ENCODE assay signal across 7 cellular contexts in the genomic region with DNA sequence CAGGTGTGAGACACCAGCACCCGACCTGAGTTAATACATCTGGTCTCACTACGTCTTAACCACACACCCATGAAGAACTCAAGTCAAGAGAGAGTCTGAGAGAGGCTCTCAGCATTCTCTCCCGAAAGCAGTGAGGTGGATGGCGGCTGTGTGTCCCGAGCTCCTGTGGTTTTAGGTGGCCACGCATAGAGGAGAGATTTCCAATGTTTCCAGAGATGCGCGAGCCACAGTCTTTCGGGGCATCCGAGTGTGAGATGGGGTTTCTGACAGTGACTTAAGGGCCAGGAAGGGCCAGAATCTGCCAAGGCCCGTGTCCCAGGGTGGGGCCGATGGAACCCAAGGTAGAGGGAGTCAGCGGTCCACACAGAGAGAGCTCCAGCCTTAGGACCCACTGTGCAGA.
A peak's percentile ranks its signal among the peaks of the same experiment; 100 is the strongest.
DNase-seq lines count a peak whose midpoint lies in the region; ATAC-seq, FAIRE-seq and TF ChIP-seq lines count a peak whose summit lies in the region.
"Not testable (repeated sequence)": the region's sequence is repeated elsewhere in the genome, so short reads cannot be mapped to it uniquely, and the experiment has no call there.

No MANE protein-coding gene starts in this region.

- not testable (repeated sequence) for TF ChIP-seq POLR2A in GM12891 (IDR thresholded peaks at IDR 0.05; ENCODE audit: low read depth, low read length); K562 (conservative IDR thresholded peaks at IDR 0.05); endothelial cell of umbilical vein (IDR thresholded peaks at IDR 0.05; ENCODE audit: low read depth, low read length)

- POLR2A ChIA-PET in WTC11 (lab: Charles Lee); K562 (lab: Yijun Ruan, JAX); endothelial cell of umbilical vein (lab: Charles Lee): not testable (repeated sequence)

- WGBS in K562 (ENCODE audit: insufficient coverage, low coverage, missing lambda C conversion rate): 17% methylated on average over 13 of the region's 13 CpGs

- DNase-seq in GM12891 (ENCODE audit: insufficient read length, low spot score); WTC11 (ENCODE audit: low spot score); K562 (ENCODE audit: extremely low read depth in 1 of 4, low spot score in 3 of 4); endothelial cell of umbilical vein (ENCODE audit: low read depth, low spot score); keratinocyte (ENCODE audit: low read depth, low spot score); neural crest cell (ENCODE audit: low read depth, low spot score); stimulated activated naive B cell treated with anti-CD40 and anti-IgM and Interleukin-4, amounts not matched to agents 10 μg/mL and 1 μg/mL and 100 μg/mL, for 72 hours: not testable (repeated sequence)

- not testable (repeated sequence) for H3K9me3 Mint-ChIP-seq in WTC11; neural crest cell; stimulated activated naive B cell treated with anti-CD40 and anti-IgM and Interleukin-4, amounts not matched to agents 10 μg/mL and 1 μg/mL and 100 μg/mL, for 72 hours

- H3K27me3 ChIP-seq in K562 (ENCODE audit: control insufficient read depth in 2 of 2, insufficient read depth in 2 of 2, low read length in 2 of 2); endothelial cell of umbilical vein (ENCODE audit: control insufficient read depth in 2 of 2, insufficient read depth in 2 of 2, low read length in 2 of 2): not testable (repeated sequence)
- peaks cover 29% of the 10 kb centered on the region for H3K27me3 ChIP-seq in keratinocyte (ENCODE audit: control insufficient read depth, extremely low read depth, insufficient read depth, low read length)

- H3K4me1 Mint-ChIP-seq in WTC11; neural crest cell; stimulated activated naive B cell treated with anti-CD40 and anti-IgM and Interleukin-4, amounts not matched to agents 10 μg/mL and 1 μg/mL and 100 μg/mL, for 72 hours: not testable (repeated sequence)

- FAIRE-seq in GM12891 (lab: Jason Lieb, UNC) (peak; percentile 54), K562 (lab: Jason Lieb, UNC) (peak; percentile 77), endothelial cell of umbilical vein (lab: Jason Lieb, UNC) (peak; percentile 90), keratinocyte (lab: Jason Lieb, UNC) (peak; percentile 55)

- TF ChIP-seq EP300 in K562 (IDR thresholded peaks at IDR 0.05; ENCODE audit: low read length): not testable (repeated sequence)

- H3K79me2 ChIP-seq in K562 (ENCODE audit: control insufficient read depth, insufficient read depth, low read length); endothelial cell of umbilical vein (ENCODE audit: control insufficient read depth, insufficient read depth, low read length); keratinocyte (ENCODE audit: control insufficient read depth, insufficient read depth, low read length): not testable (repeated sequence)

- H3K27ac ChIP-seq in K562 (ENCODE audit: extremely low read depth, low read depth, low read length); endothelial cell of umbilical vein (ENCODE audit: insufficient read depth, low read depth, low read length); keratinocyte (ENCODE audit: control insufficient read depth, insufficient read depth, low read length): not testable (repeated sequence)

- not testable (repeated sequence) for H3K4me3 ChIP-seq in K562; endothelial cell of umbilical vein (replicated peaks in 1 of 3; ENCODE audit: insufficient read depth in 1 of 3, low read depth in 1 of 3, low read length in 3 of 3); keratinocyte (ENCODE audit: control insufficient read depth in 2 of 3, extremely low read depth in 1 of 3, insufficient read depth in 2 of 3, low read depth in 1 of 3, low read length in 3 of 3)

- peak overlapping the region; percentile 37; the same call in 1 of the 2 replicates for H3K4me3 Mint-ChIP-seq in WTC11
- H3K4me3 Mint-ChIP-seq in neural crest cell; stimulated activated naive B cell treated with anti-CD40 and anti-IgM and Interleukin-4, amounts not matched to agents 10 μg/mL and 1 μg/mL and 100 μg/mL, for 72 hours: not testable (repeated sequence)

- intact Hi-C loops in K562 (cut with micrococcal nuclease); endothelial cell of umbilical vein (cut with micrococcal nuclease): not testable (repeated sequence)

- H3K4me2 ChIP-seq in K562 (ENCODE audit: insufficient read depth, low read length); endothelial cell of umbilical vein (ENCODE audit: insufficient read depth, low read length); keratinocyte (ENCODE audit: control insufficient read depth, extremely low read depth, insufficient read depth, low read depth, low read length): not testable (repeated sequence)

- H3K4me1 ChIP-seq in K562 (replicated peaks in 1 of 2; ENCODE audit: control insufficient read depth in 2 of 2, insufficient read depth in 2 of 2, low read length in 2 of 2); endothelial cell of umbilical vein (ENCODE audit: control insufficient read depth, extremely low read depth, insufficient read depth, low read length); keratinocyte (ENCODE audit: control insufficient read depth, extremely low read depth, insufficient read depth, low read length): not testable (repeated sequence)

- not testable (repeated sequence) for TF ChIP-seq RAD21 in K562 (CRISPR knock-in tag; conservative IDR thresholded peaks at IDR 0.05 in 1 of 2, IDR thresholded peaks at IDR 0.05 in 1 of 2)

- not testable (repeated sequence) for H3K9me3 ChIP-seq in K562 (replicated peaks; ENCODE audit: control insufficient read depth, insufficient read depth, low read depth, low read length); endothelial cell of umbilical vein (replicated peaks; ENCODE audit: control insufficient read depth, insufficient read depth, low read length); keratinocyte (ENCODE audit: control insufficient read depth, low read depth, low read length)

- in situ Hi-C loops in K562 (cut with MboI): not testable (repeated sequence)

- not testable (repeated sequence) for ATAC-seq in WTC11; K562; stimulated activated naive B cell treated with anti-CD40 and anti-IgM and Interleukin-4, amounts not matched to agents 10 μg/mL and 1 μg/mL and 100 μg/mL, for 72 hours (replicated peaks)

- not testable (repeated sequence) for H3K36me3 ChIP-seq in K562 (ENCODE audit: control insufficient read depth, insufficient read depth, low read length); endothelial cell of umbilical vein (ENCODE audit: control insufficient read depth in 2 of 2, extremely low read depth in 1 of 2, insufficient read depth in 2 of 2, low read length in 2 of 2); keratinocyte (ENCODE audit: control insufficient read depth in 2 of 2, extremely low read depth in 1 of 2, insufficient read depth in 2 of 2, low read length in 2 of 2)

- not testable (repeated sequence) for TF ChIP-seq CTCF in WTC11 (IDR thresholded peaks at IDR 0.05); K562 (IDR thresholded peaks at IDR 0.05 in 2 of 3, conservative IDR thresholded peaks at IDR 0.05 in 1 of 3; ENCODE audit: insufficient read depth in 2 of 3, low read depth in 1 of 3, low read length in 3 of 3); endothelial cell of umbilical vein (IDR thresholded peaks at IDR 0.05; ENCODE audit: extremely low read depth in 1 of 2, insufficient read depth in 1 of 2, low read depth in 1 of 2, low read length in 2 of 2); keratinocyte (optimal IDR thresholded peaks at IDR 0.05 in 1 of 3, IDR thresholded peaks at IDR 0.05 in 1 of 3, conservative IDR thresholded peaks at IDR 0.05 in 1 of 3; ENCODE audit: extremely low read depth in 1 of 3, insufficient read depth in 2 of 3, low read length in 3 of 3); neural crest cell (conservative IDR thresholded peaks at IDR 0.05)

- not testable (repeated sequence) for H3K9me1 ChIP-seq in K562 (ENCODE audit: control insufficient read depth, insufficient read depth, low read length); endothelial cell of umbilical vein (replicated peaks; ENCODE audit: control insufficient read depth, extremely low read depth, insufficient read depth, low read length); keratinocyte (ENCODE audit: control insufficient read depth, extremely low read depth, insufficient read depth, low read length)

- BruUV-seq in K562 (replicated peaks; lab: Mats Ljungman, UMichigan); endothelial cell of umbilical vein (replicated peaks; lab: Mats Ljungman, UMichigan): not testable (repeated sequence)

- not testable (repeated sequence) for H4K20me1 ChIP-seq in K562 (replicated peaks; ENCODE audit: control insufficient read depth, insufficient read depth, low read length); endothelial cell of umbilical vein (replicated peaks; ENCODE audit: control insufficient read depth, extremely low read depth, insufficient read depth, low read length); keratinocyte (ENCODE audit: control insufficient read depth, extremely low read depth, insufficient read depth, low read length)

- dilution Hi-C loops in endothelial cell of umbilical vein (cut with MboI; ENCODE audit: extremely low pct_ligation_motif_present, low sequenced_read_pairs); keratinocyte (cut with MboI; ENCODE audit: extremely low pct_ligation_motif_present, low sequenced_read_pairs): not testable (repeated sequence)

- H3K36me3 Mint-ChIP-seq in WTC11; neural crest cell (ENCODE audit: low read depth); stimulated activated naive B cell treated with anti-CD40 and anti-IgM and Interleukin-4, amounts not matched to agents 10 μg/mL and 1 μg/mL and 100 μg/mL, for 72 hours: not testable (repeated sequence)

- not testable (repeated sequence) for H3K9ac ChIP-seq in K562 (ENCODE audit: insufficient read depth in 1 of 2, low read depth in 2 of 2, low read length in 2 of 2); endothelial cell of umbilical vein (replicated peaks; ENCODE audit: extremely low read depth, insufficient read depth, low read length); keratinocyte (ENCODE audit: control insufficient read depth, extremely low read depth, insufficient read depth, low read length)

- peaks cover 23% of the 10 kb centered on the region for H3K27me3 Mint-ChIP-seq in WTC11 (ENCODE audit: low read depth)
- H3K27me3 Mint-ChIP-seq in neural crest cell (ENCODE audit: low read depth): not testable (repeated sequence)
- peaks cover 32 to 42% of the 10 kb centered on the region in 2 donors for H3K27me3 Mint-ChIP-seq in stimulated activated naive B cell treated with anti-CD40 and anti-IgM and Interleukin-4, amounts not matched to agents 10 μg/mL and 1 μg/mL and 100 μg/mL, for 72 hours

- CTCF ChIA-PET in WTC11 (lab: Charles Lee); K562 (lab: Yijun Ruan, JAX; ENCODE audit: low intra/inter-chr PET ratio); endothelial cell of umbilical vein (lab: Charles Lee): not testable (repeated sequence)

- H2AFZ ChIP-seq in K562 (ENCODE audit: low read depth, low read length); endothelial cell of umbilical vein (ENCODE audit: low read depth, low read length); keratinocyte (ENCODE audit: control insufficient read depth, low read length): not testable (repeated sequence)

- not testable (repeated sequence) for H3K27ac Mint-ChIP-seq in WTC11
- H3K27ac Mint-ChIP-seq in neural crest cell (ENCODE audit: unreplicated experiment): peak overlapping the region; percentile 35
- peak overlapping the region; percentile 51 for H3K27ac Mint-ChIP-seq in stimulated activated naive B cell treated with anti-CD40 and anti-IgM and Interleukin-4, amounts not matched to agents 10 μg/mL and 1 μg/mL and 100 μg/mL, for 72 hours
